ENCODE assay signal across 8 cellular contexts in genomic region chr16:69481901-69482341, GRCh38. TPM values are rescaled to one million over a fixed set of nuclear protein-coding genes. Genes with fewer than 3 reads are reported as not detected.
DNase-seq lines count a peak whose midpoint lies in the region; ATAC-seq and TF ChIP-seq lines count a peak whose summit lies in the region.

No MANE protein-coding gene starts in this region.

- intact Hi-C loops in adrenal gland (cut with DNase I) (loop anchor here in 1 of 2 donors (10.0 kb wide), 1 partner anchor 87 kb away; no protein-coding TSS in a partner anchor), cardiac septum (cut with DNase I) (loop anchor here (1.0 to 5.0 kb wide), 3 partner anchors 35 to 85 kb away; partner anchors contain the start of gene NFAT5)

- H3K4me3 ChIP-seq in adrenal gland (no peak overlapping the region), rectal smooth muscle tissue (ENCODE audit: low read length) (no peak overlapping the region)

- peak in 1 of 2 donors; percentile 21 for TF ChIP-seq POLR2A in adrenal gland (IDR thresholded peaks at IDR 0.05)

- 22 to 64% (median 32%) methylated on average over 6 to 12 of the region's 12 CpGs for WGBS in adrenal gland, 4 donors

- H3K36me3 ChIP-seq in adrenal gland (replicated peaks in 1 of 2), result no peaks in the 10 kb centered on the region
- H3K36me3 ChIP-seq in rectal smooth muscle tissue (ENCODE audit: control insufficient read depth, insufficient read depth, low read length), result no peaks in the 10 kb centered on the region

- no peaks in the 10 kb centered on the region for H3K9me3 ChIP-seq in adrenal gland (replicated peaks in 1 of 3)

- H3K9ac ChIP-seq in rectal smooth muscle tissue (ENCODE audit: low read length), result no peak overlapping the region

- H3K27ac ChIP-seq in adrenal gland (peak overlapping the region; percentile 14 to 91 (median 82)), rectal smooth muscle tissue (ENCODE audit: low read depth, low read length) (peak overlapping the region; percentile 54)

- ATAC-seq in GM21576 (IDR thresholded peaks at IDR 0.05; ENCODE audit: unreplicated experiment) (no peak), HG03342 (IDR thresholded peaks at IDR 0.05; ENCODE audit: unreplicated experiment) (no peak)

- DNase-seq in EL, result peak; percentile 42
- DNase-seq in adrenal gland, result peak; percentile 82 to 94 (median 90)
- peak; percentile 87 for DNase-seq in cardiac septum (ENCODE audit: low spot score)
- no peak for DNase-seq in stimulated activated CD4-positive, alpha-beta T cell treated with anti-CD3 and anti-CD28 coated beads, Interleukin-4, amount 100 ng/mL, for 24 hours
- no peak for DNase-seq in SKM-1 treated with dmso at 0.1 percent for 144 hours (lab: John Stamatoyannopoulos, UW; ENCODE audit: unreplicated experiment)

- peak in 2 of 6 experiments; percentile 13 to 21 for TF ChIP-seq CTCF in adrenal gland (IDR thresholded peaks at IDR 0.05)

- no peaks in the 10 kb centered on the region for H3K27me3 ChIP-seq in adrenal gland
- no peaks in the 10 kb centered on the region for H3K27me3 ChIP-seq in rectal smooth muscle tissue (ENCODE audit: control insufficient read depth, insufficient read depth, low read length)

- peaks cover 11 to 26% of the 10 kb centered on the region in 2 donors for H3K4me1 ChIP-seq in adrenal gland (replicated peaks in 1 of 2)
- no peaks in the 10 kb centered on the region for H3K4me1 ChIP-seq in rectal smooth muscle tissue (ENCODE audit: control insufficient read depth, insufficient read depth, low read length)

RNA-seq across cellular contexts. Expression of gene CYB5B, which starts 57.5 kb away (rescaled TPM):
- 100 to 1,000 TPM; 153 to 763 (median 380) TPM for total RNA-seq in adrenal gland
- 1,000 to 10,000 TPM in 1 of 3 donors, 100 to 1,000 TPM in 2; 247 to 1,039 (median 489) TPM for polyA plus RNA-seq in adrenal gland
- 53.2 TPM for total RNA-seq in cardiac septum

Comparison
In these comparisons a context has a peak if more than half of its experiments do, and no peak if none do; other contexts are left out.
1. DNase-seq: peak in EL (single experiment), adrenal gland (7 of 7) and cardiac septum (single experiment); none in stimulated activated CD4-positive, alpha-beta T cell treated with anti-CD3 and anti-CD28 coated beads, Interleukin-4, amount 100 ng/mL, for 24 hours (single experiment) and SKM-1 treated with dmso at 0.1 percent for 144 hours (single experiment).